In genomic region chr2:53859354-53860159, GRCh38 we compare ENCODE assay signal across 8 cellular contexts. TPM values are rescaled to one million over a fixed set of nuclear protein-coding genes. Genes with fewer than 3 reads are reported as not detected.
DNase-seq lines count a peak whose midpoint lies in the region; ATAC-seq and TF ChIP-seq lines count a peak whose summit lies in the region.

Gene GPR75, minus strand, starts transcription at chr2:53859967. Its CDS starts 5,211 bp downstream, at chr2:53854756.

- H3K27me3 Mint-ChIP-seq in progenitor cell of endocrine pancreas, result no peaks in the 10 kb centered on the region
- H3K27me3 Mint-ChIP-seq in effector memory CD8-positive, alpha-beta T cell, result no peaks in the 10 kb centered on the region

- TF ChIP-seq CTCF in BJ (IDR thresholded peaks at IDR 0.05; ENCODE audit: insufficient read depth, low read depth, low read length) (no peak), brain microvascular endothelial cell (IDR thresholded peaks at IDR 0.05; ENCODE audit: low read depth, low read length, missing control alignments) (no peak), progenitor cell of endocrine pancreas (IDR thresholded peaks at IDR 0.05; ENCODE audit: unreplicated experiment) (no peak)

- H3K9me3 Mint-ChIP-seq in progenitor cell of endocrine pancreas (ENCODE audit: low read depth), result no peaks in the 10 kb centered on the region
- H3K9me3 Mint-ChIP-seq in effector memory CD8-positive, alpha-beta T cell, result no peaks in the 10 kb centered on the region

- peak within 1 kb of the TSS; percentile 57 for H3K27ac Mint-ChIP-seq in progenitor cell of endocrine pancreas
- no peak within 1 kb of the TSS for H3K27ac Mint-ChIP-seq in effector memory CD8-positive, alpha-beta T cell

- H3K4me1 Mint-ChIP-seq in progenitor cell of endocrine pancreas (ENCODE audit: low read depth), result no peaks in the 10 kb centered on the region
- peaks cover 4 to 5% of the 10 kb centered on the region in 2 donors for H3K4me1 Mint-ChIP-seq in effector memory CD8-positive, alpha-beta T cell (ENCODE audit: low read depth in 2 of 2)

- H3K27ac ChIP-seq in brain microvascular endothelial cell, result no peak within 1 kb of the TSS

- peaks cover 20% of the 10 kb centered on the region for H3K36me3 Mint-ChIP-seq in progenitor cell of endocrine pancreas (ENCODE audit: insufficient read depth)
- peaks cover 4% of the 10 kb centered on the region for H3K36me3 Mint-ChIP-seq in effector memory CD8-positive, alpha-beta T cell (ENCODE audit: insufficient read depth)

- no peak within 1 kb of the TSS for H3K4me3 Mint-ChIP-seq in progenitor cell of endocrine pancreas (ENCODE audit: low read depth)
- H3K4me3 Mint-ChIP-seq in effector memory CD8-positive, alpha-beta T cell, result no peak within 1 kb of the TSS

- POLR2A ChIA-PET in BJ (lab: Charles Lee), result interaction anchor here (0.6 kb wide), 1 partner anchor 11 kb away, joined by 3 read pairs; no protein-coding TSS in a partner anchor

- no peak for DNase-seq in BJ (ENCODE audit: low read depth)
- DNase-seq in brain microvascular endothelial cell, result no peak
- DNase-seq in hypothalamus (lab: John Stamatoyannopoulos, UW), result peak in 48 of 51 donors; percentile 8 to 83 (median 58)
- no peak for DNase-seq in progenitor cell of endocrine pancreas (ENCODE audit: low spot score, unreplicated experiment)
- no peak for DNase-seq in effector memory CD8-positive, alpha-beta T cell

- CTCF ChIA-PET in BJ (lab: Yijun Ruan, JAX), result no interaction called here

- H3K36me3 ChIP-seq in BJ (ENCODE audit: control insufficient read depth, insufficient read depth, low read length), result no peaks in the 10 kb centered on the region
- H3K36me3 ChIP-seq in brain microvascular endothelial cell (replicated peaks), result peaks cover 4% of the 10 kb centered on the region

- H3K27me3 ChIP-seq in BJ (ENCODE audit: control insufficient read depth, insufficient read depth, low read length) (no peaks in the 10 kb centered on the region), brain microvascular endothelial cell (replicated peaks) (no peaks in the 10 kb centered on the region)

- ATAC-seq in HG02642 (IDR thresholded peaks at IDR 0.05; ENCODE audit: poor library complexity, unreplicated experiment) (no peak), GM21526 (IDR thresholded peaks at IDR 0.05; ENCODE audit: low FRiP score, unreplicated experiment) (no peak), HG02588 (IDR thresholded peaks at IDR 0.05; ENCODE audit: unreplicated experiment) (no peak)
- ATAC-seq in effector memory CD8-positive, alpha-beta T cell (replicated peaks), result no peak

- peak within 1 kb of the TSS; percentile 50 for H3K4me3 ChIP-seq in BJ (ENCODE audit: low read depth, low read length)
- H3K4me3 ChIP-seq in brain microvascular endothelial cell (ENCODE audit: low read depth, low read length), result peak within 1 kb of the TSS; percentile 47

- in situ Hi-C loops in brain microvascular endothelial cell (cut with HindIII; ENCODE audit: low pct_ligation_motif_present, low sequenced_read_pairs), result no loop called here

RNA-seq across cellular contexts. Expression of gene GPR75, which starts in this region (rescaled TPM):
- polyA plus RNA-seq in BJ (2011; rRNA removed), result 1.5 TPM in 2 replicates
- 2.7 and 2.8 TPM in 2 replicates for polyA minus RNA-seq in BJ (2011; rRNA and poly(A)+ RNA removed)
- 3.9 and 4.4 TPM in 2 replicates for total RNA-seq in progenitor cell of endocrine pancreas

Comparison
In these comparisons a context has a peak if more than half of its experiments do, and no peak if none do; other contexts are left out.
1. DNase-seq: peak in hypothalamus (48 of 51); none in BJ (single experiment), brain microvascular endothelial cell (single experiment), progenitor cell of endocrine pancreas (single experiment) and effector memory CD8-positive, alpha-beta T cell (0 of 3).